In the genomic region with DNA sequence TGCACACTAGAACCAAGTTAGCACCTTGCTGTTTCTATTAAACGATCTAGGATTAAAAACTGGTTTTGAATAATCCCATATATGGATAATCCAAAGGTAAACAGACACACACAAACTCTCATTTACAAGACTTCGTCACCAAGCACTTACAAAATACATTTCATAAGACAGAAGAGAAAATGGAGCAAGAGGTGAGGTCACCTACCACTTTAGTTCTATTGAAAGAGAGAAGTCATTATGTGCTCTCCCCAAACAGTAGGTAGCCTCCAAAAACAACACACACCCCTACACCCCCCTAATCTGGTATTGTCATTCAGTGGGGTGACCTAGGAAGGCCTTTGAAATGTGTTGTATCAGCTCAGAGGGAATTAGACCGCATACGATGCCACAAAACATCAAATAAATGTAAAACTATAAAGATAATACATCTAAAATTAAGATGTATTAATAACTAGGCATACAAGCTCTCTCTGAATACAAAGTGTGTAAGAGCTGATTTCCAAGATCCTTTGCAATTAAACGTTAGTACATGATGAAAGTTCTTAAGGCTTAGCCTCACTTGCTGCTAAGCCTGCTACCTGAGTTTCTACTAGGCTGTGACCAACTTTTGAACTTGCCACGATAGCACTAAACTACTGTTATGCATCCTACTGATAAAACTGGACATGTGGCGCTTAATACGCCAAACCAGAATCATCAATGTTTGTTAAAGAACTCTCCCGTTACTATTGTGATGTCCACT, we compare ENCODE assay signal across 8 cellular contexts. TPM values are rescaled to one million over a fixed set of nuclear protein-coding genes. Genes with fewer than 3 reads are reported as not detected.
DNase-seq lines count a peak whose midpoint lies in the region; ATAC-seq and TF ChIP-seq lines count a peak whose summit lies in the region.

No MANE protein-coding gene starts in this region.

- H3K27ac Mint-ChIP-seq in brain (peak overlapping the region; percentile 92 to 98 (median 94)), type B pancreatic cell (peak overlapping the region; percentile 95)

- H3K4me1 ChIP-seq in liver (ENCODE audit: control insufficient read depth in 4 of 4, insufficient read depth in 4 of 4, low read length in 3 of 4) = peaks cover 2 to 29% (median 18%) of the 10 kb centered on the region in 4 donors

- peaks cover 5% of the 10 kb centered on the region for H3K27me3 Mint-ChIP-seq in brain
- no peaks in the 10 kb centered on the region for H3K27me3 Mint-ChIP-seq in type B pancreatic cell

- ATAC-seq in GM19035 (IDR thresholded peaks at IDR 0.05; ENCODE audit: unreplicated experiment) = peak; percentile 11
- ATAC-seq in GM21367 (IDR thresholded peaks at IDR 0.05; ENCODE audit: unreplicated experiment) = no peak

- H3K27ac ChIP-seq in AG04450 (ENCODE audit: low read depth, low read length) (no peak overlapping the region), liver (ENCODE audit: low read depth in 1 of 2, low read length in 2 of 2) (peak overlapping the region; percentile 81 to 85)

- H3K4me3 ChIP-seq in AG04450 (ENCODE audit: low read depth, low read length) (peak overlapping the region; percentile 87), liver (ENCODE audit: low read depth in 1 of 3, low read length in 3 of 3) (peak overlapping the region; percentile 90 to 96 (median 91))

- H3K4me3 Mint-ChIP-seq in brain (peak overlapping the region; percentile 94 to 99 (median 97)), type B pancreatic cell (peak overlapping the region; percentile 100)

- H3K9me3 Mint-ChIP-seq in brain = peaks cover 0 to 2% (median 0%) of the 10 kb centered on the region in 5 experiments
- no peaks in the 10 kb centered on the region for H3K9me3 Mint-ChIP-seq in type B pancreatic cell

- H3K36me3 ChIP-seq in liver (ENCODE audit: control insufficient read depth in 4 of 4, insufficient read depth in 3 of 4, low read depth in 1 of 4, low read length in 3 of 4) = peaks cover 0 to 3% (median 1%) of the 10 kb centered on the region in 4 donors

- no peak for DNase-seq in AG04450 (ENCODE audit: low read depth, low spot score)
- peak; percentile 63 for DNase-seq in NCI-H69 (lab: John Stamatoyannopoulos, UW)
- DNase-seq in type B pancreatic cell (ENCODE audit: extremely low spot score, unreplicated experiment) = no peak
- DNase-seq in NCI-H1436 treated with DMSO at 0.1 percent for 48 hours (lab: John Stamatoyannopoulos, UW) = no peak

- H3K4me1 Mint-ChIP-seq in brain (peaks cover 47% of the 10 kb centered on the region), type B pancreatic cell (ENCODE audit: unreplicated experiment) (peaks cover 19% of the 10 kb centered on the region)

- TF ChIP-seq CTCF in AG04450 (IDR thresholded peaks at IDR 0.05; ENCODE audit: low read depth, low read length) (no peak), brain (conservative IDR thresholded peaks at IDR 0.05) (no peak), liver (IDR thresholded peaks at IDR 0.05; ENCODE audit: low read depth, low read length, missing input control) (no peak), type B pancreatic cell (conservative IDR thresholded peaks at IDR 0.05) (no peak)

- TF ChIP-seq RAD21 in liver (IDR thresholded peaks at IDR 0.05) = no peak

- H3K9me3 ChIP-seq in AG04450 (ENCODE audit: control insufficient read depth, insufficient read depth, low read length) (no peaks in the 10 kb centered on the region), liver (ENCODE audit: control insufficient read depth in 4 of 4, low read length in 3 of 4) (no peaks in the 10 kb centered on the region)

- CTCF ChIA-PET in AG04450 (lab: Charles Lee) = interaction anchor here (0.5 kb wide), 1 partner anchor 16 kb away, joined by 4 read pairs; no protein-coding TSS in a partner anchor

- H3K27me3 ChIP-seq in AG04450 (ENCODE audit: control insufficient read depth, insufficient read depth, low read length) = no peaks in the 10 kb centered on the region
- H3K27me3 ChIP-seq in liver (ENCODE audit: control insufficient read depth in 4 of 4, insufficient read depth in 4 of 4, low read length in 3 of 4) = no peaks in the 10 kb centered on the region

- peak overlapping the region; percentile 55 to 97 for H3K9ac ChIP-seq in liver (ENCODE audit: low read depth in 1 of 2, low read length in 2 of 2)

- 26% methylated on average over 9 of the region's 9 CpGs for WGBS in liver

- H3K36me3 Mint-ChIP-seq in brain (peaks cover 25% of the 10 kb centered on the region), type B pancreatic cell (peaks cover 5% of the 10 kb centered on the region)

- POLR2A ChIA-PET in AG04450 (lab: Yijun Ruan, JAX) = no interaction called here

TF ChIP-seq in liver, 16 proteins besides CTCF, POLR2A, EP300 and RAD21:
- TF ChIP-seq JUND (IDR thresholded peaks at IDR 0.05) (peak in 1 of 2 donors; percentile 22), SP1 (IDR thresholded peaks at IDR 0.05) (no peak), NR2F2 (IDR thresholded peaks at IDR 0.05) (no peak), FOXA1 (IDR thresholded peaks at IDR 0.05) (no peak)
- TF ChIP-seq, protein P1, sequence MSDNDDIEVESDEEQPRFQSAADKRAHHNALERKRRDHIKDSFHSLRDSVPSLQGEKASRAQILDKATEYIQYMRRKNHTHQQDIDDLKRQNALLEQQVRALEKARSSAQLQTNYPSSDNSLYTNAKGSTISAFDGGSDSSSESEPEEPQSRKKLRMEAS (IDR thresholded peaks at IDR 0.05) = no peak
- TF ChIP-seq, protein P2, sequence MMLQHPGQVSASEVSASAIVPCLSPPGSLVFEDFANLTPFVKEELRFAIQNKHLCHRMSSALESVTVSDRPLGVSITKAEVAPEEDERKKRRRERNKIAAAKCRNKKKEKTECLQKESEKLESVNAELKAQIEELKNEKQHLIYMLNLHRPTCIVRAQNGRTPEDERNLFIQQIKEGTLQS (IDR thresholded peaks at IDR 0.05) = peak; percentile 25

RNA-seq across cellular contexts. Expression of a gene that starts 1.6 kb away (rescaled TPM):
- polyA plus RNA-seq in AG04450 (2011; rRNA removed) (27.8 and 41.6 TPM in 2 replicates), brain (ENCODE audit: insufficient read depth, low read depth, low replicate concordance) (37.3 TPM), liver (10 to 100 TPM; 11.9 to 27.2 TPM)
- 39.2 and 50.6 TPM in 2 replicates for polyA minus RNA-seq in AG04450 (2011; rRNA and poly(A)+ RNA removed)
- total RNA-seq in liver (10 to 100 TPM; 38.7 to 41.2 TPM), type B pancreatic cell (ENCODE audit: low replicate concordance) (69.7 and 73.8 TPM in 2 replicates)
